In the genomic region with DNA sequence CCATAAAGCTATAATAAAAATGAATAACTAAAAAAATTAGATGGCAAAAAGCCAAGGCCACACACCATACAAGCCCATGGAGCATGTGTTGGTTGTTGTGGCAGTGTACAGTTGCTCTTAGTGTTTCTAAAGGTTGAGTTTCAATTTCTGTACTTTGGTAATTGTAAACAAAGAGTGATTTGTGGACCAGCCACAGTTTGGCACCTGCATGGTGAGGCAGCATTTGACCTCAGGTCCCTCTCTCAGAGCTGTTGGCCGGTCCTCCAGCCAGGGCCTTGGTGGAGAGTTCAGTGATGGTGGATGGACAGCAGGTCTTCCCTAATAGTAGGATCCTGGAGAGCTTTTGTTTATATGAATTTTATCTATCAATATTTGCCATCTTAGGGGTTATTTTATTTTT, we compare ENCODE assay signal across 29 cellular contexts.
"Had no signal": no experiment of that assay in that cellular context is flagged by ENCODE, and none has a peak within 500 bp of the region (broad histone marks: within the 10 kb centered on the region; RNA-seq: fewer than 3 reads in every experiment).

No MANE protein-coding gene starts in this region.

- H3K9me3 Mint-ChIP-seq: activated CD4-positive, alpha-beta memory T cell treated with anti-CD3 and anti-CD28 coated beads for 36 hours; activated CD4-positive, alpha-beta T cell treated with anti-CD3 and anti-CD28 coated beads, Interleukin-2, amount 10 ng/mL, durations not matched to agents 24 days and 14 days; activated naive CD4-positive, alpha-beta T cell treated with anti-CD3 and anti-CD28 coated beads, Interleukin-2, amount 50 U/mL, for 24 hours; activated T-helper 2 cell treated with anti-CD3 and anti-CD28 coated beads, Interferon-gamma antibody, Interleukin-2, Interleukin-4, amounts not matched to agents 10 μg/mL and 5 μg/mL and 100 μg/mL, durations not matched to agents 14 hours and 24 hours and 36 hours; nephron; T-helper 1 cell treated with Interleukin-12 subunit alpha and Interleukin-12 subunit beta and Interleukin-4 antibody, amounts not matched to agents 30 μg/mL and 1 μg/mL, for 36 hours had no signal

- H3K36me3 ChIP-seq: colonic mucosa had no signal

- H3K27ac ChIP-seq: ascending aorta, cardiac muscle cell, colonic mucosa, epithelial cell of prostate, esophagus squamous epithelium, heart right ventricle, left ventricle myocardium inferior, neutrophil, suprapubic skin, tibial artery, upper lobe of right lung, VCaP had no signal

- H3K9me3 ChIP-seq: ascending aorta, colonic mucosa, esophagus squamous epithelium, heart right ventricle, left ventricle myocardium inferior, neutrophil, suprapubic skin, tibial artery, upper lobe of right lung had no signal

- H3K27me3 ChIP-seq: ascending aorta, cardiac muscle cell, colonic mucosa, esophagus squamous epithelium, heart right ventricle, neutrophil, suprapubic skin, tibial artery, upper lobe of right lung had no signal

- H3K4me3 ChIP-seq: ascending aorta, cardiac muscle cell, colonic mucosa, esophagus squamous epithelium, heart right ventricle, left ventricle myocardium inferior, smooth muscle cell, suprapubic skin, tibial artery, upper lobe of right lung had no signal

- H3K27me3 Mint-ChIP-seq: activated CD4-positive, alpha-beta memory T cell treated with anti-CD3 and anti-CD28 coated beads for 36 hours; activated CD4-positive, alpha-beta T cell treated with anti-CD3 and anti-CD28 coated beads, Interleukin-2, amount 10 ng/mL, durations not matched to agents 24 days and 14 days; activated naive CD4-positive, alpha-beta T cell treated with anti-CD3 and anti-CD28 coated beads, Interleukin-2, amount 50 U/mL, for 24 hours had no signal

- ATAC-seq: heart right ventricle, upper lobe of right lung had no signal

- H3K27ac Mint-ChIP-seq: activated CD4-positive, alpha-beta memory T cell treated with anti-CD3 and anti-CD28 coated beads for 36 hours; activated CD4-positive, alpha-beta T cell treated with anti-CD3 and anti-CD28 coated beads, Interleukin-2, amount 10 ng/mL, durations not matched to agents 24 days and 14 days; activated naive CD4-positive, alpha-beta T cell treated with anti-CD3 and anti-CD28 coated beads, Interleukin-2, amount 50 U/mL, for 24 hours; activated T-helper 2 cell treated with anti-CD3 and anti-CD28 coated beads, Interferon-gamma antibody, Interleukin-2, Interleukin-4, amounts not matched to agents 10 μg/mL and 5 μg/mL and 100 μg/mL, durations not matched to agents 14 hours and 24 hours and 36 hours; brain; nephron; T-helper 1 cell treated with Interleukin-12 subunit alpha and Interleukin-12 subunit beta and Interleukin-4 antibody, amounts not matched to agents 30 μg/mL and 1 μg/mL, for 36 hours had no signal

- H3K4me2 ChIP-seq: smooth muscle cell had no signal

- DNase-seq: activated CD4-positive, alpha-beta memory T cell treated with anti-CD3 and anti-CD28 coated beads for 36 hours; activated CD4-positive, alpha-beta T cell treated with anti-CD3 and anti-CD28 coated beads, Interleukin-2, amount 10 ng/mL, durations not matched to agents 24 days and 14 days; activated T-cell treated with anti-CD3 and anti-CD28 coated beads for 4 hours; cerebellar nuclear complex; colonic mucosa; effector CD8-positive, alpha-beta T cell; esophagus squamous epithelium; foreskin melanocyte; heart right ventricle; left ventricle myocardium inferior; stimulated activated CD4-positive, alpha-beta T cell treated with anti-CD3 and anti-CD28 coated beads, Interleukin-15, amount 100 ng/mL, for 24 hours; stimulated activated CD4-positive, alpha-beta T cell treated with anti-CD3 and anti-CD28 coated beads, Interleukin-2, amount 100 ng/mL, for 24 hours; stimulated activated naive CD4-positive, alpha-beta T cell; SW 1271; T-helper 9 cell; tibial artery; upper lobe of right lung had no signal

- H3K4me3 Mint-ChIP-seq: activated CD4-positive, alpha-beta memory T cell treated with anti-CD3 and anti-CD28 coated beads for 36 hours; activated CD4-positive, alpha-beta T cell treated with anti-CD3 and anti-CD28 coated beads, Interleukin-2, amount 10 ng/mL, durations not matched to agents 24 days and 14 days; activated naive CD4-positive, alpha-beta T cell treated with anti-CD3 and anti-CD28 coated beads, Interleukin-2, amount 50 U/mL, for 24 hours; brain; nephron; T-helper 1 cell treated with Interleukin-12 subunit alpha and Interleukin-12 subunit beta and Interleukin-4 antibody, amounts not matched to agents 30 μg/mL and 1 μg/mL, for 36 hours had no signal
